In genomic region chr7:88254721-88255120, GRCh38 we compare ENCODE assay signal across 18 cellular contexts. TPM values are rescaled to one million over a fixed set of nuclear protein-coding genes. Genes with fewer than 3 reads are reported as not detected.
A peak's percentile ranks its signal among the peaks of the same experiment; 100 is the strongest.
DNase-seq lines count a peak whose midpoint lies in the region; ATAC-seq and TF ChIP-seq lines count a peak whose summit lies in the region.
"Had no signal": no experiment of that assay in that cellular context is flagged by ENCODE, and none has a peak within 500 bp of the region (broad histone marks: within the 10 kb centered on the region; RNA-seq: fewer than 3 reads in every experiment).

No MANE protein-coding gene starts in this region.

- DNase-seq in AG08395 (ENCODE audit: low spot score), result peak; percentile 30
- DNase-seq in HS-5 (ENCODE audit: low read depth), result peak; percentile 76
- peak; percentile 8 for DNase-seq in astrocyte of the hippocampus (ENCODE audit: low read depth, low spot score)
- peak; percentile 100 for DNase-seq in kidney tubule cell (ENCODE audit: low spot score)
- no peak for DNase-seq in left lobe of liver (ENCODE audit: low spot score)
- no peak for DNase-seq in GM13977 (ENCODE audit: low spot score)
- DNase-seq in ureter (ENCODE audit: low spot score), result no peak
- DNase-seq in RPMI8226, result no peak
- DNase-seq: activated CD4-positive, alpha-beta T cell treated with anti-CD3 and anti-CD28 coated beads for 48 hours; DMS153; hippocampal formation; SHP77; stimulated activated naive B cell treated with anti-CD40 and anti-IgM and Interleukin-4, amounts not matched to agents 10 μg/mL and 1 μg/mL and 100 μg/mL, for 72 hours; uterus had no signal

- TF ChIP-seq CTCF in GM13977 (IDR thresholded peaks at IDR 0.05; ENCODE audit: extremely low read depth, insufficient read depth, missing control alignments), result no peak

- ATAC-seq in left lobe of liver, result no peak
- ATAC-seq: stimulated activated naive B cell treated with anti-CD40 and anti-IgM and Interleukin-4, amounts not matched to agents 10 μg/mL and 1 μg/mL and 100 μg/mL, for 72 hours had no signal

- in situ Hi-C loops in GM13977 (cut with MboI; ENCODE audit: low pct_unique_long_range_greater_than_20kb, low sequenced_read_pairs, unreplicated experiment), result no loop called here

RNA-seq across cellular contexts. Expression of gene SRI, which starts 34.9 kb away (rescaled TPM):
- total RNA-seq in left lobe of liver (17.4 TPM), ureter (158 TPM)

RNA-seq across cellular contexts. Expression of gene STEAP4, which starts 52.0 kb away (rescaled TPM):
- 28.3 TPM for total RNA-seq in left lobe of liver
- 105 TPM for total RNA-seq in ureter
- total RNA-seq: endothelial cell of umbilical vein; lung microvascular endothelial cell; neural crest cell; T-helper 2 cell treated with Interferon-gamma antibody and Interleukin-4, amounts not matched to agents 100 ng/mL and 5 ng/mL, for 36 hours had no signal

Comparison
In these comparisons a context has a peak if more than half of its experiments do, and no peak if none do; other contexts are left out.
1. DNase-seq: peak in AG08395 (single experiment), HS-5 (single experiment), astrocyte of the hippocampus (single experiment) and kidney tubule cell (single experiment); none in left lobe of liver (single experiment), GM13977 (single experiment), ureter (single experiment) and RPMI8226 (single experiment).